13 cellular contexts compared by ENCODE assay signal in genomic region chr13:29922281-29922821, GRCh38.
A peak's percentile ranks its signal among the peaks of the same experiment; 100 is the strongest.
DNase-seq lines count a peak whose midpoint lies in the region; ATAC-seq and TF ChIP-seq lines count a peak whose summit lies in the region.
"Had no signal": no experiment of that assay in that cellular context is flagged by ENCODE, and none has a peak within 500 bp of the region (broad histone marks: within the 10 kb centered on the region; RNA-seq: fewer than 3 reads in every experiment).

No MANE protein-coding gene starts in this region.

- H2AFZ ChIP-seq in ACC112 (ENCODE audit: low read length, unreplicated experiment) = peak overlapping the region; percentile 17

- H3K4me3 ChIP-seq in ACC112 (ENCODE audit: low read depth, low read length) (peak overlapping the region; percentile 30; the same call in 1 of the 2 replicates), coronary artery (no peak overlapping the region)
- H3K4me3 ChIP-seq: heart left ventricle had no signal

- peaks cover 63% of the 10 kb centered on the region for H3K4me1 ChIP-seq in ACC112 (ENCODE audit: control insufficient read depth, insufficient read depth, low read length, unreplicated experiment)

- no peaks in the 10 kb centered on the region for H3K27me3 ChIP-seq in ACC112 (ENCODE audit: insufficient read depth, low read length)
- H3K27me3 ChIP-seq: heart left ventricle had no signal

- no peaks in the 10 kb centered on the region for H3K27me3 Mint-ChIP-seq in nephron (ENCODE audit: low read depth)

- H3K27ac ChIP-seq in ACC112 (ENCODE audit: low read depth, low read length) (peak overlapping the region; percentile 91), coronary artery (peak overlapping the region; percentile 78 to 94)

- no peaks in the 10 kb centered on the region for H3K36me3 Mint-ChIP-seq in nephron (ENCODE audit: low read depth)

- H3K4me1 Mint-ChIP-seq in nephron = peaks cover 60% of the 10 kb centered on the region

- H3K4me3 Mint-ChIP-seq in nephron = no peak overlapping the region
- H3K4me3 Mint-ChIP-seq: activated T-cell treated with anti-CD3 and anti-CD28 coated beads, Interleukin-2, amount 50 U/mL, for 72 hours had no signal

- no peaks in the 10 kb centered on the region for H3K79me2 ChIP-seq in ACC112 (ENCODE audit: control insufficient read depth, insufficient read depth, low read length, unreplicated experiment)

- DNase-seq in M059J (ENCODE audit: low read depth) = peak; percentile 64
- DNase-seq in coronary artery (ENCODE audit: low spot score) = no peak
- DNase-seq in DMS 273 (lab: John Stamatoyannopoulos, UW; ENCODE audit: unreplicated experiment) = no peak
- no peak for DNase-seq in stimulated activated CD4-positive, alpha-beta T cell treated with anti-CD3 and anti-CD28 coated beads, Interleukin-2, amount 100 ng/mL, for 48 hours
- no peak for DNase-seq in ecto neural progenitor cell (ENCODE audit: low spot score)
- DNase-seq: activated T-cell treated with anti-CD3 and anti-CD28 coated beads, Interleukin-2, amount 50 U/mL, for 72 hours; heart left ventricle; mesendoderm; NCI-H2171 treated with DMSO at 0.1 percent for 48 hours had no signal

- no peaks in the 10 kb centered on the region for H3K36me3 ChIP-seq in ACC112 (ENCODE audit: insufficient read depth, low read length)
- H3K36me3 ChIP-seq: heart left ventricle had no signal

- TF ChIP-seq CTCF in coronary artery (IDR thresholded peaks at IDR 0.05) (no peak), nephron (IDR thresholded peaks at IDR 0.05; ENCODE audit: unreplicated experiment in 3 of 3) (no peak)

- ATAC-seq in GM18511 (IDR thresholded peaks at IDR 0.05; ENCODE audit: unreplicated experiment) = no peak
- ATAC-seq: heart left ventricle, sciatic nerve had no signal

- H3K9me3 Mint-ChIP-seq in nephron = no peaks in the 10 kb centered on the region

- peak overlapping the region; percentile 76 to 95 (median 89) for H3K27ac Mint-ChIP-seq in nephron
- H3K27ac Mint-ChIP-seq: activated T-cell treated with anti-CD3 and anti-CD28 coated beads, Interleukin-2, amount 50 U/mL, for 72 hours had no signal
